Comparison of ENCODE assay signal across 23 cellular contexts in the genomic region with DNA sequence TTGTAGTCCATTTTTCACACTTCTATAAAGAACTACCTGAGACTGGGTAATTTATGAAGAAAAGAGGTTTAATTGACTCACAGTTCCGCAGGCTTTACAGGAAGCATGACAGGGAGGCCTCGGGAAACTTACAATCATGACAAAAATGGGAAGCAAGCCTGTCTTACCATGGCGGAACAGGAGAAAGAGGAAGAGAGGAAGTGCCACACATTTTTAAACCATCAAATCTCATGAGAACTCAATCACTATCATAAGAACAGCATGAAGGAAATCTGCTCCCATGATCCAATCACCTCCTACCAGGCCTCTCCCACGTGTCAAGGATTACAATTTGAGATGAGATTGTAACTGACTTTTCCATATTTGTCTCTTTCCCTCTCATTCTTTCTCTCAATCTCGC.
"Had no signal": no experiment of that assay in that cellular context is flagged by ENCODE, and none has a peak within 500 bp of the region (broad histone marks: within the 10 kb centered on the region; RNA-seq: fewer than 3 reads in every experiment).

No MANE protein-coding gene starts in this region.

- H3K36me3 Mint-ChIP-seq: activated CD8-positive, alpha-beta memory T cell treated with anti-CD3 and anti-CD28 coated beads, Interleukin-2, amount 10 ng/mL, durations not matched to agents 7 days and 5 days; brain had no signal

- DNase-seq: activated B cell treated with CpG ODN at 0.5 μM for 24 hours; activated CD4-positive, alpha-beta T cell treated with anti-CD3 and anti-CD28 coated beads for 1 hour; activated CD4-positive, alpha-beta T cell treated with anti-CD3 and anti-CD28 coated beads, Interleukin-2, amount 10 ng/mL, durations not matched to agents 24 days and 14 days; activated CD4-positive, alpha-beta T cell treated with anti-CD3 and anti-CD28 coated beads, Interleukin-2, amount 50 U/mL, for 48 hours; activated CD8-positive, alpha-beta memory T cell treated with anti-CD3 and anti-CD28 coated beads, Interleukin-2, amount 10 ng/mL, durations not matched to agents 7 days and 5 days; activated effector memory CD4-positive, alpha-beta T cell treated with Interleukin-2 at 50 U/mL for 16 hours; activated naive CD4-positive, alpha-beta T cell; activated T-cell treated with anti-CD3 and anti-CD28 coated beads, Interleukin-2, amount 50 U/mL, for 24 hours; amygdala; Kasumi-1; NCI-H1105; NCI-H1436; NCI-H1694 treated with DMSO at 0.1 percent for 48 hours; NCI-H2029 treated with DMSO at 0.1 percent for 48 hours; NCI-H446; NCI-H524; Right ventricle myocardium superior; SJCRH30; SK-N-SH had no signal

- ATAC-seq: activated CD8-positive, alpha-beta memory T cell treated with anti-CD3 and anti-CD28 coated beads, Interleukin-2, amount 10 ng/mL, durations not matched to agents 7 days and 5 days; Panc1 had no signal

- H3K27me3 Mint-ChIP-seq: activated B cell treated with CpG ODN at 0.5 μM for 24 hours, brain had no signal

- H3K4me3 Mint-ChIP-seq: activated B cell treated with CpG ODN at 0.5 μM for 24 hours; activated CD4-positive, alpha-beta T cell treated with anti-CD3 and anti-CD28 coated beads, Interleukin-2, amount 10 ng/mL, durations not matched to agents 24 days and 14 days; activated CD8-positive, alpha-beta memory T cell treated with anti-CD3 and anti-CD28 coated beads, Interleukin-2, amount 10 ng/mL, durations not matched to agents 7 days and 5 days; activated naive CD8-positive, alpha-beta T cell; activated T-cell treated with anti-CD3 and anti-CD28 coated beads, Interleukin-2, amount 50 U/mL, for 24 hours; activated T-helper 1 cell treated with anti-CD3 and anti-CD28 coated beads, Interleukin-12 subunit alpha, Interleukin-12 subunit beta, Interleukin-2, Interleukin-4 antibody, amounts not matched to agents 30 ng/mL and 10 ng/mL and 1 ng/mL, durations not matched to agents 14 hours and 24 hours and 36 hours; brain had no signal

- H3K27ac Mint-ChIP-seq: activated B cell treated with CpG ODN at 0.5 μM for 24 hours; activated CD4-positive, alpha-beta T cell treated with anti-CD3 and anti-CD28 coated beads, Interleukin-2, amount 10 ng/mL, durations not matched to agents 24 days and 14 days; activated CD8-positive, alpha-beta memory T cell treated with anti-CD3 and anti-CD28 coated beads, Interleukin-2, amount 10 ng/mL, durations not matched to agents 7 days and 5 days; activated naive CD8-positive, alpha-beta T cell; activated T-cell treated with anti-CD3 and anti-CD28 coated beads, Interleukin-2, amount 50 U/mL, for 24 hours; activated T-helper 1 cell treated with anti-CD3 and anti-CD28 coated beads, Interleukin-12 subunit alpha, Interleukin-12 subunit beta, Interleukin-2, Interleukin-4 antibody, amounts not matched to agents 30 ng/mL and 10 ng/mL and 1 ng/mL, durations not matched to agents 14 hours and 24 hours and 36 hours; brain had no signal

- H3K4me1 Mint-ChIP-seq: activated CD4-positive, alpha-beta T cell treated with anti-CD3 and anti-CD28 coated beads, Interleukin-2, amount 10 ng/mL, durations not matched to agents 24 days and 14 days; activated CD8-positive, alpha-beta memory T cell treated with anti-CD3 and anti-CD28 coated beads, Interleukin-2, amount 10 ng/mL, durations not matched to agents 7 days and 5 days; brain had no signal

- H3K9me3 Mint-ChIP-seq: activated B cell treated with CpG ODN at 0.5 μM for 24 hours; activated T-cell treated with anti-CD3 and anti-CD28 coated beads, Interleukin-2, amount 50 U/mL, for 24 hours; activated T-helper 1 cell treated with anti-CD3 and anti-CD28 coated beads, Interleukin-12 subunit alpha, Interleukin-12 subunit beta, Interleukin-2, Interleukin-4 antibody, amounts not matched to agents 30 ng/mL and 10 ng/mL and 1 ng/mL, durations not matched to agents 14 hours and 24 hours and 36 hours; brain had no signal
